Comparison of ENCODE assay signal across 13 cellular contexts in genomic region chr7:139797607-139798006, GRCh38.
"Had no signal": no experiment of that assay in that cellular context is flagged by ENCODE, and none has a peak within 500 bp of the region (broad histone marks: within the 10 kb centered on the region; RNA-seq: fewer than 3 reads in every experiment).

No MANE protein-coding gene starts in this region.

- ATAC-seq: left cardiac atrium; stimulated activated naive CD8-positive, alpha-beta T cell treated with anti-CD3 and anti-CD28 coated beads, Interleukin-15, Interleukin-2, amounts not matched to agents 100 U/mL and 50 U/mL, for 24 hours had no signal

- H3K27ac Mint-ChIP-seq: activated naive CD4-positive, alpha-beta T cell treated with anti-CD3 and anti-CD28 coated beads for 36 hours had no signal

- DNase-seq: activated CD4-positive, alpha-beta T cell treated with anti-CD3 and anti-CD28 coated beads for 1 hour; cerebellar nuclear complex; effector memory CD4-positive, alpha-beta T cell; left cardiac atrium; mesendoderm; stimulated activated CD4-positive, alpha-beta T cell treated with anti-CD3 and anti-CD28 coated beads, Interleukin-12 subunit alpha, Interleukin-12 subunit beta, amount 100 ng/mL, for 4 hours; stimulated activated CD4-positive, alpha-beta T cell treated with anti-CD3 and anti-CD28 coated beads, Interleukin-1b, Interleukin-23, amount 100 ng/mL, for 48 hours; stimulated activated CD8-positive, alpha-beta memory T cell treated with anti-CD3 and anti-CD28 coated beads, Interleukin-4, amount 100 ng/mL, for 48 hours; stimulated activated naive CD8-positive, alpha-beta T cell treated with anti-CD3 and anti-CD28 coated beads, Interleukin-15, Interleukin-2, amounts not matched to agents 100 U/mL and 50 U/mL, for 24 hours; substantia nigra; WERI-Rb-1 had no signal

- H3K4me3 Mint-ChIP-seq: nephron had no signal
